ENCODE assay signal across 16 cellular contexts in genomic region chr3:61483997-61484396, GRCh38.
DNase-seq lines count a peak whose midpoint lies in the region; ATAC-seq and TF ChIP-seq lines count a peak whose summit lies in the region.
"Had no signal": no experiment of that assay in that cellular context is flagged by ENCODE, and none has a peak within 500 bp of the region (broad histone marks: within the 10 kb centered on the region; RNA-seq: fewer than 3 reads in every experiment).

No MANE protein-coding gene starts in this region.

- H3K9ac ChIP-seq in smooth muscle cell (ENCODE audit: low read depth) = no peak overlapping the region

- no peak overlapping the region for H3K4me3 Mint-ChIP-seq in activated T-helper 1 cell treated with anti-CD3 and anti-CD28 coated beads, Interleukin-12 subunit alpha, Interleukin-12 subunit beta, Interleukin-2, Interleukin-4 antibody, amounts not matched to agents 30 ng/mL and 10 ng/mL and 1 ng/mL, durations not matched to agents 14 hours and 24 hours and 36 hours
- H3K4me3 Mint-ChIP-seq in activated T-cell treated with anti-CD3 and anti-CD28 coated beads, Interleukin-2, amount 50 U/mL, for 72 hours = peak overlapping the region in 1 of 2 donors; percentile 21
- H3K4me3 Mint-ChIP-seq: CD8-positive, alpha-beta T cell; H9 had no signal

- no peaks in the 10 kb centered on the region for H3K27me3 ChIP-seq in smooth muscle cell (ENCODE audit: low read depth)
- H3K27me3 ChIP-seq: BE2C had no signal

- no peaks in the 10 kb centered on the region for H3F3A ChIP-seq in smooth muscle cell (ENCODE audit: low read depth)

- no peak overlapping the region for H3K27ac Mint-ChIP-seq in activated T-helper 1 cell treated with anti-CD3 and anti-CD28 coated beads, Interleukin-12 subunit alpha, Interleukin-12 subunit beta, Interleukin-2, Interleukin-4 antibody, amounts not matched to agents 30 ng/mL and 10 ng/mL and 1 ng/mL, durations not matched to agents 14 hours and 24 hours and 36 hours
- H3K27ac Mint-ChIP-seq in activated T-cell treated with anti-CD3 and anti-CD28 coated beads, Interleukin-2, amount 50 U/mL, for 72 hours = no peak overlapping the region
- H3K27ac Mint-ChIP-seq: CD8-positive, alpha-beta T cell; H9 had no signal

- TF ChIP-seq CTCF in smooth muscle cell (IDR thresholded peaks at IDR 0.05; ENCODE audit: borderline replicate concordance, insufficient read depth, poor library complexity, severe bottlenecking) = no peak

- no peak overlapping the region for H2AFZ ChIP-seq in smooth muscle cell (ENCODE audit: low read depth)

- no peak for ATAC-seq in activated T-cell treated with anti-CD3 and anti-CD28 coated beads, Interleukin-2, amount 50 U/mL, for 72 hours (replicated peaks in 1 of 2)
- ATAC-seq in GM18502 (IDR thresholded peaks at IDR 0.05; ENCODE audit: poor library complexity, unreplicated experiment) = no peak
- ATAC-seq: A549; CD8-positive, alpha-beta T cell had no signal

- peaks cover 8% of the 10 kb centered on the region for H3K4me1 Mint-ChIP-seq in activated T-helper 1 cell treated with anti-CD3 and anti-CD28 coated beads, Interleukin-12 subunit alpha, Interleukin-12 subunit beta, Interleukin-2, Interleukin-4 antibody, amounts not matched to agents 30 ng/mL and 10 ng/mL and 1 ng/mL, durations not matched to agents 14 hours and 24 hours and 36 hours (ENCODE audit: low read depth)
- no peaks in the 10 kb centered on the region for H3K4me1 Mint-ChIP-seq in activated T-cell treated with anti-CD3 and anti-CD28 coated beads, Interleukin-2, amount 50 U/mL, for 72 hours (ENCODE audit: low read depth)
- H3K4me1 Mint-ChIP-seq: H9 had no signal

- no peaks in the 10 kb centered on the region for H3K27me3 Mint-ChIP-seq in activated T-helper 1 cell treated with anti-CD3 and anti-CD28 coated beads, Interleukin-12 subunit alpha, Interleukin-12 subunit beta, Interleukin-2, Interleukin-4 antibody, amounts not matched to agents 30 ng/mL and 10 ng/mL and 1 ng/mL, durations not matched to agents 14 hours and 24 hours and 36 hours (ENCODE audit: insufficient read depth)
- no peaks in the 10 kb centered on the region for H3K27me3 Mint-ChIP-seq in activated T-cell treated with anti-CD3 and anti-CD28 coated beads, Interleukin-2, amount 50 U/mL, for 72 hours (ENCODE audit: low read depth)

- intact Hi-C loops in activated T-helper 1 cell treated with anti-CD3 and anti-CD28 coated beads, Interleukin-12 subunit alpha, Interleukin-12 subunit beta, Interleukin-2, Interleukin-4 antibody, amounts not matched to agents 30 ng/mL and 10 ng/mL and 1 ng/mL, durations not matched to agents 14 hours and 24 hours and 36 hours (cut with micrococcal nuclease) = no loop called here

- no peaks in the 10 kb centered on the region for H3K79me2 ChIP-seq in smooth muscle cell (ENCODE audit: low read depth)

- DNase-seq in GF-D8 (lab: John Stamatoyannopoulos, UW) = peak; percentile 3
- DNase-seq in KBM-7 = peak; percentile 3
- DNase-seq in activated T-helper 1 cell treated with anti-CD3 and anti-CD28 coated beads, Interleukin-12 subunit alpha, Interleukin-12 subunit beta, Interleukin-2, Interleukin-4 antibody, amounts not matched to agents 30 ng/mL and 10 ng/mL and 1 ng/mL, durations not matched to agents 14 hours and 24 hours and 36 hours (ENCODE audit: low spot score) = peak; percentile 8
- no peak for DNase-seq in smooth muscle cell (lab: John Stamatoyannopoulos, UW; ENCODE audit: unreplicated experiment)
- no peak for DNase-seq in activated T-cell treated with anti-CD3 and anti-CD28 coated beads, Interleukin-2, amount 50 U/mL, for 72 hours
- DNase-seq in RKO (ENCODE audit: low spot score) = no peak
- DNase-seq: BE2C; CD8-positive, alpha-beta T cell; COR-L47; DMS153; GOT3; H9; IMR-90 had no signal

- no peaks in the 10 kb centered on the region for H3K4me1 ChIP-seq in smooth muscle cell (ENCODE audit: low read depth)
- H3K4me1 ChIP-seq: A549, BE2C had no signal

- no peaks in the 10 kb centered on the region for H3K36me3 ChIP-seq in smooth muscle cell (ENCODE audit: low read depth)
- H3K36me3 ChIP-seq: BE2C had no signal

- in situ Hi-C loops in KBM-7 (cut with MboI; ENCODE audit: low pct_unique_long_range_greater_than_20kb, low sequenced_read_pairs) = no loop called here

- H3K4me2 ChIP-seq in smooth muscle cell = peak overlapping the region; percentile 6
- H3K4me2 ChIP-seq: A549 had no signal

- WGBS in smooth muscle cell (ENCODE audit: low lambda C conversion rate) = 38% methylated on average over 4 of the region's 4 CpGs

- H3K27ac ChIP-seq in smooth muscle cell (ENCODE audit: low read depth) = no peak overlapping the region
- H3K27ac ChIP-seq: A549, C4-2B had no signal

- H3K36me3 Mint-ChIP-seq in activated T-helper 1 cell treated with anti-CD3 and anti-CD28 coated beads, Interleukin-12 subunit alpha, Interleukin-12 subunit beta, Interleukin-2, Interleukin-4 antibody, amounts not matched to agents 30 ng/mL and 10 ng/mL and 1 ng/mL, durations not matched to agents 14 hours and 24 hours and 36 hours (ENCODE audit: low read depth) = no peaks in the 10 kb centered on the region
- H3K36me3 Mint-ChIP-seq in activated T-cell treated with anti-CD3 and anti-CD28 coated beads, Interleukin-2, amount 50 U/mL, for 72 hours (ENCODE audit: insufficient read depth in 2 of 2) = no peaks in the 10 kb centered on the region
- H3K36me3 Mint-ChIP-seq: CD8-positive, alpha-beta T cell had no signal

- no peaks in the 10 kb centered on the region for H4K20me1 ChIP-seq in smooth muscle cell (ENCODE audit: low read depth)

- no peak overlapping the region for H3K4me3 ChIP-seq in smooth muscle cell
- H3K4me3 ChIP-seq: A549 had no signal

- H3K9me3 Mint-ChIP-seq in activated T-helper 1 cell treated with anti-CD3 and anti-CD28 coated beads, Interleukin-12 subunit alpha, Interleukin-12 subunit beta, Interleukin-2, Interleukin-4 antibody, amounts not matched to agents 30 ng/mL and 10 ng/mL and 1 ng/mL, durations not matched to agents 14 hours and 24 hours and 36 hours = peaks cover 4% of the 10 kb centered on the region
- no peaks in the 10 kb centered on the region for H3K9me3 Mint-ChIP-seq in activated T-cell treated with anti-CD3 and anti-CD28 coated beads, Interleukin-2, amount 50 U/mL, for 72 hours
- H3K9me3 Mint-ChIP-seq: CD8-positive, alpha-beta T cell; H9 had no signal

- no peaks in the 10 kb centered on the region for H3K9me3 ChIP-seq in smooth muscle cell (replicated peaks; ENCODE audit: low read depth)
- H3K9me3 ChIP-seq: A549, BE2C had no signal

Comparison
In these comparisons a context has a peak if more than half of its experiments do, and no peak if none do; other contexts are left out.
1. DNase-seq: peak in GF-D8 (single experiment), KBM-7 (single experiment) and activated T-helper 1 cell treated with anti-CD3 and anti-CD28 coated beads, Interleukin-12 subunit alpha, Interleukin-12 subunit beta, Interleukin-2, Interleukin-4 antibody, amounts not matched to agents 30 ng/mL and 10 ng/mL and 1 ng/mL, durations not matched to agents 14 hours and 24 hours and 36 hours (single experiment); none in smooth muscle cell (single experiment), activated T-cell treated with anti-CD3 and anti-CD28 coated beads, Interleukin-2, amount 50 U/mL, for 72 hours (0 of 2) and RKO (single experiment).